Comparison of ENCODE assay signal across 11 cellular contexts in the genomic region with DNA sequence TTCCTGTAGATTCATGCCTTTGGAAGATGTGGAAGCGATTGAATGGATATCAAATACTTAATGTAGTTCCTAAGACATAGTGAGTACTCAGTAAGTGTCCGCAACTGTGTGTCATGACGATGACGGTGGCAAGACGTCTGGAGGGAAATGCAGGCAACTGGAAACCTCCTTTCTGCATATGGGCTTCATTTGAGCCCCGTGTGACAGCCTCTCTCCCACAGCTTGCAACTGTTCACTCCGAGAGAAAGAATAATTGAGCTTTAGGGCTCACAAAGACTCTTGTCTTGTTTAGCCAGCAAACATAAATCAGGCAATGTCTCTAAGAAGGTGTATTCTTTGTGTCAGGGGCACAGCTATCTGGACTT. TPM values are rescaled to one million over a fixed set of nuclear protein-coding genes. Genes with fewer than 3 reads are reported as not detected.
DNase-seq lines count a peak whose midpoint lies in the region; ATAC-seq and TF ChIP-seq lines count a peak whose summit lies in the region.
"Had no signal": no experiment of that assay in that cellular context is flagged by ENCODE, and none has a peak within 500 bp of the region (broad histone marks: within the 10 kb centered on the region; RNA-seq: fewer than 3 reads in every experiment).

No MANE protein-coding gene starts in this region.

- H3K27me3 ChIP-seq in endodermal cell (ENCODE audit: control insufficient read depth, insufficient read depth, low read length, poor library complexity, severe bottlenecking) (no peaks in the 10 kb centered on the region), muscle layer of duodenum (ENCODE audit: low read depth, low read length) (no peaks in the 10 kb centered on the region), upper lobe of right lung (no peaks in the 10 kb centered on the region)

- 69 to 87% methylated on average over 6 to 7 of the region's 7 CpGs for WGBS in endodermal cell (ENCODE audit: insufficient coverage in 1 of 2, insufficient read length in 1 of 2), 2 experiments

- H3K27ac ChIP-seq in endodermal cell (ENCODE audit: low read depth, low read length) (peak overlapping the region; percentile 65), muscle layer of duodenum (ENCODE audit: low read length) (peak overlapping the region; percentile 63), upper lobe of right lung (peak overlapping the region; percentile 71)

- peaks cover 18% of the 10 kb centered on the region for H3K4me1 Mint-ChIP-seq in endodermal cell

- no peaks in the 10 kb centered on the region for H3K9me3 ChIP-seq in endodermal cell (ENCODE audit: control insufficient read depth, low read length)
- no peaks in the 10 kb centered on the region for H3K9me3 ChIP-seq in muscle layer of duodenum (ENCODE audit: control insufficient read depth in 1 of 2, low read length in 2 of 2)
- H3K9me3 ChIP-seq in upper lobe of right lung = no peaks in the 10 kb centered on the region

- no peak overlapping the region for H3K4me3 Mint-ChIP-seq in endodermal cell
- H3K4me3 Mint-ChIP-seq: effector memory CD8-positive, alpha-beta T cell; T-helper 2 cell treated with Interferon-gamma antibody and Interleukin-4, amounts not matched to agents 5 μg/mL and 100 μg/mL, for 36 hours had no signal

- H3K36me3 Mint-ChIP-seq in endodermal cell (ENCODE audit: low read depth) = no peaks in the 10 kb centered on the region

- H3K4me3 ChIP-seq in endodermal cell (ENCODE audit: low read length) (no peak overlapping the region), muscle layer of duodenum (ENCODE audit: low read depth in 1 of 2, low read length in 2 of 2) (no peak overlapping the region), upper lobe of right lung (no peak overlapping the region)

- H3K27ac Mint-ChIP-seq in endodermal cell = no peak overlapping the region
- H3K27ac Mint-ChIP-seq: effector memory CD8-positive, alpha-beta T cell; T-helper 2 cell treated with Interferon-gamma antibody and Interleukin-4, amounts not matched to agents 5 μg/mL and 100 μg/mL, for 36 hours had no signal

- H3K9ac ChIP-seq in endodermal cell (ENCODE audit: extremely low read depth, low read length, poor library complexity, severe bottlenecking) = no peak overlapping the region

- intact Hi-C loops in Right ventricle myocardium superior (cut with DNase I) (loop anchor here (10.0 kb wide), 2 partner anchors 109 to 199 kb away; no protein-coding TSS in a partner anchor), Right ventricle myocardium inferior (cut with DNase I) (no loop called here), upper lobe of right lung (cut with DNase I) (no loop called here)

- H3K4me1 ChIP-seq in endodermal cell (ENCODE audit: control insufficient read depth, insufficient read depth, low read length) (no peaks in the 10 kb centered on the region), muscle layer of duodenum (ENCODE audit: control insufficient read depth in 1 of 2, insufficient read depth in 2 of 2, low read length in 2 of 2) (peaks cover 0 to 4% of the 10 kb centered on the region in 2 donors), upper lobe of right lung (peaks cover 9% of the 10 kb centered on the region)

- TF ChIP-seq CTCF in endodermal cell (conservative IDR thresholded peaks at IDR 0.05) (no peak), upper lobe of right lung (IDR thresholded peaks at IDR 0.05) (no peak)

- no peak for DNase-seq in Right ventricle myocardium superior
- DNase-seq in Right ventricle myocardium inferior (ENCODE audit: missing footprints) = no peak
- DNase-seq in endodermal cell = peak; percentile 60
- DNase-seq in upper lobe of right lung = no peak
- no peak for DNase-seq in NCI-H526 treated with DMSO at 0.1 percent for 48 hours (lab: John Stamatoyannopoulos, UW)
- no peak for DNase-seq in stimulated activated CD4-positive, alpha-beta T cell treated with anti-CD3 and anti-CD28 coated beads, Interleukin-4, amount 100 ng/mL, for 1 hour
- DNase-seq: effector memory CD8-positive, alpha-beta T cell; NCI-H1436 treated with DMSO at 0.1 percent for 48 hours had no signal

- no peaks in the 10 kb centered on the region for H3K9me3 Mint-ChIP-seq in endodermal cell
- H3K9me3 Mint-ChIP-seq: effector memory CD8-positive, alpha-beta T cell; T-helper 2 cell treated with Interferon-gamma antibody and Interleukin-4, amounts not matched to agents 5 μg/mL and 100 μg/mL, for 36 hours had no signal

- no peaks in the 10 kb centered on the region for H3K27me3 Mint-ChIP-seq in endodermal cell (ENCODE audit: insufficient read depth)

- ATAC-seq in Right ventricle myocardium superior (ENCODE audit: poor library complexity) = peak; percentile 22
- ATAC-seq in Right ventricle myocardium inferior = no peak
- no peak for ATAC-seq in upper lobe of right lung
- no peak for ATAC-seq in GM19023 (IDR thresholded peaks at IDR 0.05; ENCODE audit: unreplicated experiment)
- ATAC-seq: effector memory CD8-positive, alpha-beta T cell had no signal

- H3K36me3 ChIP-seq in endodermal cell (ENCODE audit: control insufficient read depth, insufficient read depth, low read length) (no peaks in the 10 kb centered on the region), muscle layer of duodenum (ENCODE audit: control insufficient read depth in 1 of 2, insufficient read depth in 2 of 2, low read length in 2 of 2) (no peaks in the 10 kb centered on the region), upper lobe of right lung (no peaks in the 10 kb centered on the region)

RNA-seq across cellular contexts. Expression of gene CFAP251, which starts 7.0 kb away (rescaled TPM):
- total RNA-seq in Right ventricle myocardium superior (0.65 TPM), Right ventricle myocardium inferior (1.3 TPM), endodermal cell (10 to 100 TPM in 1 of 2 donors, 1 to 10 TPM in 1; 3.4 to 11.2 TPM), upper lobe of right lung (2.5 TPM)
- polyA plus RNA-seq in endodermal cell (2013, experiment 1 of 2) = 2.8 TPM
- 2.8 TPM for polyA plus RNA-seq in endodermal cell (2013, experiment 2 of 2)

RNA-seq across cellular contexts. Expression of gene PSMD9, which starts 36.8 kb away (rescaled TPM):
- 34.9 TPM for total RNA-seq in Right ventricle myocardium superior
- total RNA-seq in Right ventricle myocardium inferior = 35.4 TPM
- 10 to 100 TPM; 41.4 to 50.9 TPM for total RNA-seq in endodermal cell
- polyA plus RNA-seq in endodermal cell (2013, experiment 1 of 2) = 52.0 TPM
- polyA plus RNA-seq in endodermal cell (2013, experiment 2 of 2) = 53.1 TPM
- total RNA-seq in upper lobe of right lung = 43.4 TPM
